In the genomic region with DNA sequence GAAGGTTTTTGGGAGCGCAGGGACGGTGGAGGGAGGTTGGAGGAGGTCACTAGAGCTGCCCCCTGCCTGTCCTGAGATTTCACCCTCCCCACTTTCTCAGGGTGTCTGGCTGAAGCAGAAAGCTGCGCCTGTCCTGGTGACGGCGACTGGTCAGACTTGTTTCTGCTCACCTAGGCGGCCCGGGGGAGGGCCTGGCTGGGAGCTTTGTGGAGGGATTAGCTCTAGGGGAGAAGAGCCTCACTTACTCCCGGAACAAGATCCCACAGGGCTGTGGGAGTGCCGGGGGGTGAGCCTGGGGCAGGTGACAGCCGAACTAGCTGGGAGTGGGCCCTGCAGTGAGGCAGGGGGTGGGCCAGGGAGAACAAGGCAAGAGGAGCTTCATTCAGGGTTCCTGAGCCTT, we compare ENCODE assay signal across 8 cellular contexts. TPM values are rescaled to one million over a fixed set of nuclear protein-coding genes. Genes with fewer than 3 reads are reported as not detected.
DNase-seq lines count a peak whose midpoint lies in the region; ATAC-seq and TF ChIP-seq lines count a peak whose summit lies in the region.

No MANE protein-coding gene starts in this region.

- no peaks in the 10 kb centered on the region for H3K9me2 ChIP-seq in MM.1S (replicated peaks; ENCODE audit: insufficient read depth, low read length)

- intact Hi-C loops in Calu3 (cut with micrococcal nuclease; ENCODE audit: unreplicated experiment): no loop called here

- no peaks in the 10 kb centered on the region for H3K9me3 Mint-ChIP-seq in Calu3 (ENCODE audit: low read depth, unreplicated experiment)
- H3K9me3 Mint-ChIP-seq in natural killer cell treated with Interleukin-12 subunit alpha and Interleukin-12 subunit beta and Interleukin-15 and Interleukin-18, amount 100 ng/mL, for 72 hours: no peaks in the 10 kb centered on the region

- peak overlapping the region; percentile 65 for H3K4me3 Mint-ChIP-seq in Calu3 (ENCODE audit: low read depth, unreplicated experiment)
- H3K4me3 Mint-ChIP-seq in natural killer cell treated with Interleukin-12 subunit alpha and Interleukin-12 subunit beta and Interleukin-15 and Interleukin-18, amount 100 ng/mL, for 72 hours: peak overlapping the region; percentile 83

- BruUV-seq in Calu3 (replicated peaks; lab: Mats Ljungman, UMichigan): no TSS peak

- no peaks in the 10 kb centered on the region for H3K9me3 ChIP-seq in MM.1S (replicated peaks; ENCODE audit: insufficient read depth, low read length)

- H3K27me3 Mint-ChIP-seq in Calu3 (ENCODE audit: unreplicated experiment): no peaks in the 10 kb centered on the region
- no peaks in the 10 kb centered on the region for H3K27me3 Mint-ChIP-seq in natural killer cell treated with Interleukin-12 subunit alpha and Interleukin-12 subunit beta and Interleukin-15 and Interleukin-18, amount 100 ng/mL, for 72 hours

- H3K79me2 ChIP-seq in MM.1S (ENCODE audit: low read length): peaks cover 100% of the 10 kb centered on the region

- peak overlapping the region; percentile 16; the same call in 1 of the 2 replicates for H3K9ac ChIP-seq in MM.1S (ENCODE audit: low read length)

- peak overlapping the region; percentile 37 for H3K4me3 ChIP-seq in MM.1S (ENCODE audit: low read length)

- H3K27me3 ChIP-seq in MM.1S (replicated peaks; ENCODE audit: insufficient read depth, low read length): no peaks in the 10 kb centered on the region

- peaks cover 47% of the 10 kb centered on the region for H4K20me1 ChIP-seq in MM.1S (ENCODE audit: insufficient read depth, low read length)

- H3K36me3 ChIP-seq in MM.1S (replicated peaks; ENCODE audit: insufficient read depth, low read length): no peaks in the 10 kb centered on the region

- peaks cover 22% of the 10 kb centered on the region for H3K36me3 Mint-ChIP-seq in Calu3 (ENCODE audit: insufficient read depth, unreplicated experiment)
- H3K36me3 Mint-ChIP-seq in natural killer cell treated with Interleukin-12 subunit alpha and Interleukin-12 subunit beta and Interleukin-15 and Interleukin-18, amount 100 ng/mL, for 72 hours: no peaks in the 10 kb centered on the region

- CTCF ChIA-PET in Calu3 (lab: Charles Lee): interaction anchor here (0.5 to 4.4 kb wide), 8 partner anchors 10 to 148 kb away, joined by 3 to 30 read pairs (median 6); partner anchors contain the start of genes FDXR and NAT9

- peak overlapping the region; percentile 94 for H3K4me2 ChIP-seq in MM.1S (ENCODE audit: low read depth, low read length)

- peaks cover 50% of the 10 kb centered on the region for H3K4me1 Mint-ChIP-seq in Calu3 (ENCODE audit: low read depth, unreplicated experiment)
- H3K4me1 Mint-ChIP-seq in natural killer cell treated with Interleukin-12 subunit alpha and Interleukin-12 subunit beta and Interleukin-15 and Interleukin-18, amount 100 ng/mL, for 72 hours (ENCODE audit: low read depth in 2 of 2): peaks cover 38 to 51% of the 10 kb centered on the region in 2 donors

- no peak overlapping the region for H2AFZ ChIP-seq in MM.1S (ENCODE audit: low read length)

- H3F3A ChIP-seq in MM.1S (ENCODE audit: insufficient read depth, low read length): peaks cover 39% of the 10 kb centered on the region

- H3K4me1 ChIP-seq in MM.1S (ENCODE audit: low read length): peaks cover 58% of the 10 kb centered on the region

- in situ Hi-C loops in GM13976 (cut with MboI; ENCODE audit: low sequenced_read_pairs, unreplicated experiment): no loop called here

- DNase-seq in Calu3 (peak; percentile 82), MM.1S (no peak), GM13976 (ENCODE audit: low spot score) (no peak)
- no peak for DNase-seq in natural killer cell treated with Interleukin-12 subunit alpha and Interleukin-12 subunit beta and Interleukin-15 and Interleukin-18, amount 100 ng/mL, for 72 hours (ENCODE audit: low spot score)
- no peak for DNase-seq in NK-92 treated with Interleukin-12 subunit alpha and Interleukin-12 subunit beta, amount 100 ng/mL, for 24 hours (lab: John Stamatoyannopoulos, UW)
- DNase-seq in activated CD4-positive, alpha-beta T cell treated with anti-CD3 and anti-CD28 coated beads for 1 hour: no peak

- H3K27ac Mint-ChIP-seq in Calu3 (ENCODE audit: unreplicated experiment): peak overlapping the region; percentile 68
- peak overlapping the region; percentile 83 to 84 for H3K27ac Mint-ChIP-seq in natural killer cell treated with Interleukin-12 subunit alpha and Interleukin-12 subunit beta and Interleukin-15 and Interleukin-18, amount 100 ng/mL, for 72 hours

- peak overlapping the region; percentile 87; the same call in 1 of the 2 replicates for H3K27ac ChIP-seq in MM.1S (ENCODE audit: low read length)
- peak overlapping the region; percentile 75 for H3K27ac ChIP-seq in cingulate gyrus (ENCODE audit: low read depth, low read length)

- TF ChIP-seq CTCF in Calu3 (IDR thresholded peaks at IDR 0.05; ENCODE audit: unreplicated experiment) (no peak), MM.1S (IDR thresholded peaks at IDR 0.05; ENCODE audit: low read length) (no peak), GM13976 (IDR thresholded peaks at IDR 0.05; ENCODE audit: borderline replicate concordance, control extremely low read depth, extremely low read depth, insufficient read depth, missing control alignments) (no peak)

- ATAC-seq in natural killer cell treated with Interleukin-12 subunit alpha and Interleukin-12 subunit beta and Interleukin-15 and Interleukin-18, amount 100 ng/mL, for 72 hours: no peak
- ATAC-seq in GM21825 (IDR thresholded peaks at IDR 0.05; ENCODE audit: unreplicated experiment): no peak

RNA-seq across cellular contexts. Expression of gene NHERF1, which starts 11.5 kb away (rescaled TPM):
- 114 and 143 TPM in 2 replicates for total RNA-seq in Calu3 (2022)
- total RNA-seq in natural killer cell treated with Interleukin-12 subunit alpha and Interleukin-12 subunit beta and Interleukin-15 and Interleukin-18, amount 100 ng/mL, for 72 hours: 100 to 1,000 TPM; 159 to 187 TPM

RNA-seq across cellular contexts. Expression of gene NAT9, which starts 16.2 kb away (rescaled TPM):
- total RNA-seq in Calu3 (2022): 66.5 and 74.7 TPM in 2 replicates
- 10 to 100 TPM; 42.9 to 60.7 TPM for total RNA-seq in natural killer cell treated with Interleukin-12 subunit alpha and Interleukin-12 subunit beta and Interleukin-15 and Interleukin-18, amount 100 ng/mL, for 72 hours

RNA-seq across cellular contexts. Expression of gene RAB37, which starts 22.9 kb away (rescaled TPM):
- 0.21 TPM in 1 of 2 replicates, not detected in the other for total RNA-seq in Calu3 (2022)
- 1 to 10 TPM; 1.3 to 3.3 TPM for total RNA-seq in natural killer cell treated with Interleukin-12 subunit alpha and Interleukin-12 subunit beta and Interleukin-15 and Interleukin-18, amount 100 ng/mL, for 72 hours

RNA-seq across cellular contexts. Expression of gene CD300LF, which starts 47.2 kb away (rescaled TPM):
- total RNA-seq in Calu3 (2022): not detected in 2 replicates
- total RNA-seq in natural killer cell treated with Interleukin-12 subunit alpha and Interleukin-12 subunit beta and Interleukin-15 and Interleukin-18, amount 100 ng/mL, for 72 hours: 1 to 10 TPM in 1 of 2 donors, not detected in 1; 2.2 TPM
